ENCODE assay signal across 35 cellular contexts in genomic region chr1:156652992-156653355, GRCh38. TPM values are rescaled to one million over a fixed set of nuclear protein-coding genes. Genes with fewer than 3 reads are reported as not detected.
"Had no signal": no experiment of that assay in that cellular context is flagged by ENCODE, and none has a peak within 500 bp of the region (broad histone marks: within the 10 kb centered on the region; RNA-seq: fewer than 3 reads in every experiment).

No MANE protein-coding gene starts in this region.

- H3K36me3 Mint-ChIP-seq: natural killer cell treated with Interleukin-12 subunit alpha and Interleukin-12 subunit beta and Interleukin-15 and Interleukin-18, amount 100 ng/mL, for 72 hours; stimulated activated memory B cell treated with anti-CD40 and anti-IgM and Interleukin-4, amounts not matched to agents 10 μg/mL and 1 μg/mL and 100 μg/mL, for 72 hours; type B pancreatic cell had no signal

- H3K9me3 Mint-ChIP-seq: natural killer cell treated with Interleukin-12 subunit alpha and Interleukin-12 subunit beta and Interleukin-15 and Interleukin-18, amount 100 ng/mL, for 72 hours; nephron progenitor cell; neural crest cell; stimulated activated memory B cell treated with anti-CD40 and anti-IgM and Interleukin-4, amounts not matched to agents 10 μg/mL and 1 μg/mL and 100 μg/mL, for 72 hours; stimulated activated naive CD8-positive, alpha-beta T cell treated with anti-CD3 and anti-CD28 coated beads, Interleukin-15, amount 100 ng/mL, for 72 hours had no signal

- H3K36me3 ChIP-seq: neutrophil, ovary, spleen, suprapubic skin, tibial artery, transverse colon, upper lobe of right lung, uterus had no signal

- H3K4me1 ChIP-seq: parathyroid adenoma had no signal

- H3K79me2 ChIP-seq: parathyroid adenoma had no signal

- ATAC-seq: naive thymus-derived CD4-positive, alpha-beta T cell; natural killer cell treated with Interleukin-12 subunit alpha and Interleukin-12 subunit beta and Interleukin-15 and Interleukin-18, amount 100 ng/mL, for 72 hours; psoas muscle; right cardiac atrium; sciatic nerve; stimulated activated memory B cell treated with anti-CD40 and anti-IgM and Interleukin-4, amounts not matched to agents 10 μg/mL and 1 μg/mL and 100 μg/mL, for 72 hours; stimulated activated naive CD8-positive, alpha-beta T cell treated with anti-CD3 and anti-CD28 coated beads, Interleukin-15, amount 100 ng/mL, for 72 hours; stimulated activated naive CD8-positive, alpha-beta T cell treated with anti-CD3 and anti-CD28 coated beads, Interleukin-15, Interleukin-2, amounts not matched to agents 100 U/mL and 50 U/mL, for 24 hours; upper lobe of right lung had no signal

- H3K27me3 ChIP-seq: ovary, testis, uterus had no signal

- H3K4me2 ChIP-seq: smooth muscle cell had no signal

- H3K4me3 Mint-ChIP-seq: naive thymus-derived CD4-positive, alpha-beta T cell; natural killer cell treated with Interleukin-12 subunit alpha and Interleukin-12 subunit beta and Interleukin-15 and Interleukin-18, amount 100 ng/mL, for 72 hours; nephron progenitor cell; neural crest cell; stimulated activated memory B cell treated with anti-CD40 and anti-IgM and Interleukin-4, amounts not matched to agents 10 μg/mL and 1 μg/mL and 100 μg/mL, for 72 hours; stimulated activated naive CD8-positive, alpha-beta T cell treated with anti-CD3 and anti-CD28 coated beads, Interleukin-15, amount 100 ng/mL, for 72 hours; type B pancreatic cell had no signal

- DNase-seq: naive thymus-derived CD4-positive, alpha-beta T cell; nephron progenitor cell; nucleus accumbens; ovary; psoas muscle; right cardiac atrium; spleen; stimulated activated CD4-positive, alpha-beta T cell treated with anti-CD3 and anti-CD28 coated beads, Interleukin-12 subunit alpha, Interleukin-12 subunit beta, amount 100 ng/mL, for 4 hours; stimulated activated CD4-positive, alpha-beta T cell treated with anti-CD3 and anti-CD28 coated beads, Interleukin-1b, Interleukin-23, amount 100 ng/mL, for 48 hours; stimulated activated CD4-positive, alpha-beta T cell treated with anti-CD3 and anti-CD28 coated beads, Interleukin-4, amount 100 ng/mL, for 1 hour; stimulated activated CD4-positive, alpha-beta T cell treated with anti-CD3 and anti-CD28 coated beads, Interleukin-4, amount 100 ng/mL, for 4 hours; stimulated activated CD8-positive, alpha-beta memory T cell treated with anti-CD3 and anti-CD28 coated beads, Interleukin-4, amount 100 ng/mL, for 48 hours; stimulated activated naive CD4-positive, alpha-beta T cell; stimulated activated naive CD8-positive, alpha-beta T cell treated with anti-CD3 and anti-CD28 coated beads, Interleukin-15, amount 100 ng/mL, for 72 hours; stimulated activated naive CD8-positive, alpha-beta T cell treated with anti-CD3 and anti-CD28 coated beads, Interleukin-15, Interleukin-2, amounts not matched to agents 100 U/mL and 50 U/mL, for 24 hours; substantia nigra; testis; tibial artery; transverse colon; upper lobe of right lung; uterus had no signal

- H2AFZ ChIP-seq: parathyroid adenoma had no signal

- H3K9ac ChIP-seq: parathyroid adenoma had no signal

- H3K27ac ChIP-seq: neutrophil, ovary, parathyroid adenoma, psoas muscle, skin epidermis, spleen, suprapubic skin, testis, tibial artery, transverse colon, upper lobe of right lung, uterus had no signal

- H3K4me3 ChIP-seq: ovary, psoas muscle, skin epidermis, smooth muscle cell, spleen, suprapubic skin, testis, tibial artery, transverse colon, upper lobe of right lung, uterus had no signal

- H3K27ac Mint-ChIP-seq: naive thymus-derived CD4-positive, alpha-beta T cell; natural killer cell treated with Interleukin-12 subunit alpha and Interleukin-12 subunit beta and Interleukin-15 and Interleukin-18, amount 100 ng/mL, for 72 hours; nephron progenitor cell; progenitor cell of endocrine pancreas; stimulated activated memory B cell treated with anti-CD40 and anti-IgM and Interleukin-4, amounts not matched to agents 10 μg/mL and 1 μg/mL and 100 μg/mL, for 72 hours; stimulated activated naive CD8-positive, alpha-beta T cell treated with anti-CD3 and anti-CD28 coated beads, Interleukin-15, amount 100 ng/mL, for 72 hours; type B pancreatic cell had no signal

- H3K9me3 ChIP-seq: neutrophil, ovary, psoas muscle, spleen, suprapubic skin, testis, tibial artery, transverse colon, upper lobe of right lung, uterus had no signal

RNA-seq across cellular contexts. Expression of gene BCAN, which starts 11.1 kb away (rescaled TPM):
- total RNA-seq: naive thymus-derived CD4-positive, alpha-beta T cell; omental fat pad; progenitor cell of endocrine pancreas; smooth muscle cell; spleen; upper lobe of right lung had no signal
- polyA plus RNA-seq: naive thymus-derived CD4-positive, alpha-beta T cell had no signal

RNA-seq across cellular contexts. Expression of gene NES, which starts 24.2 kb away (rescaled TPM):
- total RNA-seq: natural killer cell treated with Interleukin-12 subunit alpha and Interleukin-12 subunit beta and Interleukin-15 and Interleukin-18, amount 100 ng/mL, for 72 hours had no signal
- polyA plus RNA-seq: naive thymus-derived CD4-positive, alpha-beta T cell had no signal

RNA-seq across cellular contexts. Expression of gene HAPLN2, which starts 33.8 kb away (rescaled TPM):
- total RNA-seq: naive thymus-derived CD4-positive, alpha-beta T cell; natural killer cell treated with Interleukin-12 subunit alpha and Interleukin-12 subunit beta and Interleukin-15 and Interleukin-18, amount 100 ng/mL, for 72 hours; renal cortical epithelial cell; smooth muscle cell; urinary bladder had no signal
- polyA plus RNA-seq: naive thymus-derived CD4-positive, alpha-beta T cell had no signal
